1 cellular context compared by ENCODE assay signal in genomic region chr19:17989425-17990094, GRCh38.
TF ChIP-seq lines count a peak whose summit lies in the region.

No MANE protein-coding gene starts in this region.

TF ChIP-seq in GM12878, 131 proteins besides CTCF, POLR2A, EP300 and RAD21:
- no peak for TF ChIP-seq LARP7 (IDR thresholded peaks at IDR 0.05)
- no peak for TF ChIP-seq SP1 (IDR thresholded peaks at IDR 0.05; ENCODE audit: low read depth, low read length)
- peak; percentile 95 for TF ChIP-seq HSF1 (IDR thresholded peaks at IDR 0.05; ENCODE audit: low read depth, low read length)
- TF ChIP-seq MXI1 (IDR thresholded peaks at IDR 0.05; ENCODE audit: low read depth, low read length) = no peak
- TF ChIP-seq, protein P1, sequence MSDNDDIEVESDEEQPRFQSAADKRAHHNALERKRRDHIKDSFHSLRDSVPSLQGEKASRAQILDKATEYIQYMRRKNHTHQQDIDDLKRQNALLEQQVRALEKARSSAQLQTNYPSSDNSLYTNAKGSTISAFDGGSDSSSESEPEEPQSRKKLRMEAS (IDR thresholded peaks at IDR 0.05; ENCODE audit: low read depth, low read length) = no peak
- TF ChIP-seq, protein P2, sequence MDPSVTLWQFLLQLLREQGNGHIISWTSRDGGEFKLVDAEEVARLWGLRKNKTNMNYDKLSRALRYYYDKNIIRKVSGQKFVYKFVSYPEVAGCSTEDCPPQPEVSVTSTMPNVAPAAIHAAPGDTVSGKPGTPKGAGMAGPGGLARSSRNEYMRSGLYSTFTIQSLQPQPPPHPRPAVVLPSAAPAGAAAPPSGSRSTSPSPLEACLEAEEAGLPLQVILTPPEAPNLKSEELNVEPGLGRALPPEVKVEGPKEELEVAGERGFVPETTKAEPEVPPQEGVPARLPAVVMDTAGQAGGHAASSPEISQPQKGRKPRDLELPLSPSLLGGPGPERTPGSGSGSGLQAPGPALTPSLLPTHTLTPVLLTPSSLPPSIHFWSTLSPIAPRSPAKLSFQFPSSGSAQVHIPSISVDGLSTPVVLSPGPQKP (IDR thresholded peaks at IDR 0.05; ENCODE audit: low read depth, low read length) = no peak
